In the genomic region with DNA sequence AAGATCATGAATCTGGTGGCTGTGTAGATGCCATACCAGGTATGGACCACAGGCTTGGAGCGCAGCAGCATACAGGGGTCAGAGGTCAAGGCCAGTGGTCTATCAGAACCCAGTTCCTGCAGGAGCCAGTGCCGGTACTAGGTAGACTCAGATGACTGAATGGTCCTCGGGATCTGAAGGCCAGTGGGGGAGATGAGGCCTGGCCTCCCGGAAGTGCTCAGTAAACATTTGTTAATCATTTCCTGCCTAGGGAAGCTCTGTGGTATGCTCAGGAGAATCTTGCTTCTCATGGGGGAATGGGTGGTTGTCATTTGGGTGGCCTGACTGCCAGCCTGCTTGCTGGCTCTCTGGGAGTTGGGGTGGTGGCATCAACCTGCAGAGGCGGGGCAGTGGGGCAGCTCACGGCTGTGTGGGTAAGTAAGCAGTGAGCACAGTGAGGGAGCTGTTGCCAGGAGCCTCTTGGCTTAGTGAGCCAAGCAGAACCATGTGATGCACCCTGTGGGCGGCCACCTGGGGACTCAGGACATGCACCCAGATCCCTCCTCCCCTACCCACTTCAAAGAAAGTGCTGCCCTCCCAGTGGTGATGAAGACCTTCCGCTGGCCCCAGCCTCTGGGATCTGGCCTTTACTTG, we compare ENCODE assay signal across 8 cellular contexts. TPM values are rescaled to one million over a fixed set of nuclear protein-coding genes. Genes with fewer than 3 reads are reported as not detected.
DNase-seq lines count a peak whose midpoint lies in the region; ATAC-seq and TF ChIP-seq lines count a peak whose summit lies in the region.

No MANE protein-coding gene starts in this region.

- TF ChIP-seq POLR2A in GM18505 (IDR thresholded peaks at IDR 0.05; ENCODE audit: borderline replicate concordance, extremely low read depth, insufficient read depth, insufficient read length) = no peak

- TF ChIP-seq CTCF in OCI-LY7 (conservative IDR thresholded peaks at IDR 0.05; ENCODE audit: low read length) = no peak

- BruUV-seq in OCI-LY7 (replicated peaks; lab: Mats Ljungman, UMichigan) = no TSS peak

- ATAC-seq in GM18505 (IDR thresholded peaks at IDR 0.05; ENCODE audit: unreplicated experiment) (peak; percentile 74), HG02852 (IDR thresholded peaks at IDR 0.05; ENCODE audit: unreplicated experiment) (peak; percentile 42)
- peak; percentile 62 to 70 for ATAC-seq in natural killer cell treated with Interleukin-12 subunit alpha and Interleukin-12 subunit beta and Interleukin-15 and Interleukin-18, amount 100 ng/mL, for 72 hours

- intact Hi-C loops in OCI-LY7 (cut with micrococcal nuclease; ENCODE audit: unreplicated experiment) = loop anchor here (10.0 kb wide), 1 partner anchor 249 kb away; the partner anchor contains the start of gene FNBP4

- POLR2A ChIA-PET in OCI-LY7 (lab: Charles Lee) = interaction anchor here (0.6 to 3.3 kb wide), 8 partner anchors 9 to 106 kb away, joined by 3 to 28 read pairs (median 8); no protein-coding TSS in a partner anchor

- H3K27me3 Mint-ChIP-seq in activated naive CD4-positive, alpha-beta T cell treated with anti-CD3 and anti-CD28 coated beads, Interleukin-2, amount 10 ng/mL, durations not matched to agents 7 days and 5 days = no peaks in the 10 kb centered on the region
- no peaks in the 10 kb centered on the region for H3K27me3 Mint-ChIP-seq in natural killer cell treated with Interleukin-12 subunit alpha and Interleukin-12 subunit beta and Interleukin-15 and Interleukin-18, amount 100 ng/mL, for 72 hours

- H3K4me1 Mint-ChIP-seq in activated naive CD4-positive, alpha-beta T cell treated with anti-CD3 and anti-CD28 coated beads, Interleukin-2, amount 10 ng/mL, durations not matched to agents 7 days and 5 days = peaks cover 85% of the 10 kb centered on the region
- peaks cover 69 to 78% of the 10 kb centered on the region in 2 donors for H3K4me1 Mint-ChIP-seq in natural killer cell treated with Interleukin-12 subunit alpha and Interleukin-12 subunit beta and Interleukin-15 and Interleukin-18, amount 100 ng/mL, for 72 hours (ENCODE audit: low read depth in 2 of 2)

- H4K20me1 ChIP-seq in OCI-LY7 (ENCODE audit: insufficient read depth, low read length) = no peaks in the 10 kb centered on the region

- H3K9me3 Mint-ChIP-seq in activated naive CD4-positive, alpha-beta T cell treated with anti-CD3 and anti-CD28 coated beads, Interleukin-2, amount 10 ng/mL, durations not matched to agents 7 days and 5 days = no peaks in the 10 kb centered on the region
- no peaks in the 10 kb centered on the region for H3K9me3 Mint-ChIP-seq in natural killer cell treated with Interleukin-12 subunit alpha and Interleukin-12 subunit beta and Interleukin-15 and Interleukin-18, amount 100 ng/mL, for 72 hours

- peak overlapping the region; percentile 89 for H3K27ac Mint-ChIP-seq in activated naive CD4-positive, alpha-beta T cell treated with anti-CD3 and anti-CD28 coated beads, Interleukin-2, amount 10 ng/mL, durations not matched to agents 7 days and 5 days
- peak overlapping the region; percentile 100 for H3K27ac Mint-ChIP-seq in natural killer cell treated with Interleukin-12 subunit alpha and Interleukin-12 subunit beta and Interleukin-15 and Interleukin-18, amount 100 ng/mL, for 72 hours

- CTCF ChIA-PET in OCI-LY7 (lab: Charles Lee; ENCODE audit: unreplicated experiment) = interaction anchor here (0.6 to 3.3 kb wide), 5 partner anchors 8 to 43 kb away, joined by 3 to 9 read pairs (median 3); no protein-coding TSS in a partner anchor
- CTCF ChIA-PET in activated naive CD4-positive, alpha-beta T cell treated with anti-CD3 and anti-CD28 coated beads, Interleukin-2, amount 10 ng/mL, durations not matched to agents 7 days and 5 days (lab: Charles Lee) = interaction anchor here (0.9 to 1.4 kb wide), 6 partner anchors 9 to 96 kb away, joined by 3 read pairs; no protein-coding TSS in a partner anchor

- H3K27ac ChIP-seq in OCI-LY7 (ENCODE audit: low read depth, low read length, poor library complexity, severe bottlenecking) = peak overlapping the region; percentile 55

- no peaks in the 10 kb centered on the region for H3K9me3 ChIP-seq in OCI-LY7 (ENCODE audit: low read length)

- peak overlapping the region; percentile 51; the same call in 1 of the 2 replicates for H2AFZ ChIP-seq in OCI-LY7 (ENCODE audit: low read length)

- H3K9me2 ChIP-seq in OCI-LY7 (ENCODE audit: insufficient read depth, low read length) = no peaks in the 10 kb centered on the region

- DNase-seq in OCI-LY7 (ENCODE audit: low spot score) (peak; percentile 81), NCI-H2227 (lab: John Stamatoyannopoulos, UW; ENCODE audit: unreplicated experiment) (no peak), cortex of kidney (lab: John Stamatoyannopoulos, UW) (no peak), putamen (ENCODE audit: low spot score) (no peak)
- DNase-seq in activated naive CD4-positive, alpha-beta T cell treated with anti-CD3 and anti-CD28 coated beads, Interleukin-2, amount 10 ng/mL, durations not matched to agents 7 days and 5 days = peak; percentile 66
- DNase-seq in natural killer cell treated with Interleukin-12 subunit alpha and Interleukin-12 subunit beta and Interleukin-15 and Interleukin-18, amount 100 ng/mL, for 72 hours (ENCODE audit: low spot score) = peak; percentile 82

- 0 out of 2 replicates have a peak, but pooled peaks cover 10% of the 10 kb centered on the region for H3K79me2 ChIP-seq in OCI-LY7 (ENCODE audit: insufficient read depth, low read depth, low read length)

- peaks cover 30% of the 10 kb centered on the region for H3K36me3 Mint-ChIP-seq in activated naive CD4-positive, alpha-beta T cell treated with anti-CD3 and anti-CD28 coated beads, Interleukin-2, amount 10 ng/mL, durations not matched to agents 7 days and 5 days
- H3K36me3 Mint-ChIP-seq in natural killer cell treated with Interleukin-12 subunit alpha and Interleukin-12 subunit beta and Interleukin-15 and Interleukin-18, amount 100 ng/mL, for 72 hours = no peaks in the 10 kb centered on the region

- H3K4me3 ChIP-seq in OCI-LY7 (ENCODE audit: low read depth, low read length, poor library complexity, severe bottlenecking) = peak overlapping the region; percentile 8

- peak overlapping the region; percentile 66 for H3K4me2 ChIP-seq in OCI-LY7 (ENCODE audit: low read length)

- peaks cover 77% of the 10 kb centered on the region for H3K4me1 ChIP-seq in OCI-LY7 (ENCODE audit: insufficient read depth, low read length, poor library complexity, severe bottlenecking)

- H3K4me3 Mint-ChIP-seq in activated naive CD4-positive, alpha-beta T cell treated with anti-CD3 and anti-CD28 coated beads, Interleukin-2, amount 10 ng/mL, durations not matched to agents 7 days and 5 days = peak overlapping the region; percentile 52
- peak overlapping the region; percentile 88 for H3K4me3 Mint-ChIP-seq in natural killer cell treated with Interleukin-12 subunit alpha and Interleukin-12 subunit beta and Interleukin-15 and Interleukin-18, amount 100 ng/mL, for 72 hours

- H3K36me3 ChIP-seq in OCI-LY7 (ENCODE audit: insufficient read depth, low read length) = no peaks in the 10 kb centered on the region

RNA-seq across cellular contexts. Expression of gene PTPRJ, which starts 33.0 kb away (rescaled TPM):
- total RNA-seq in OCI-LY7 (2014; rRNA removed; shearing (Covaris generic)) = 4.5 and 5.4 TPM in 2 replicates
- total RNA-seq in OCI-LY7 (2022) = 24.9 and 28.3 TPM in 2 replicates
- 10 to 100 TPM; 60.7 to 83.3 TPM for total RNA-seq in natural killer cell treated with Interleukin-12 subunit alpha and Interleukin-12 subunit beta and Interleukin-15 and Interleukin-18, amount 100 ng/mL, for 72 hours

Comparison
In these comparisons a context has a peak if more than half of its experiments do, and no peak if none do; other contexts are left out.
1. DNase-seq: peak in OCI-LY7 (single experiment), activated naive CD4-positive, alpha-beta T cell treated with anti-CD3 and anti-CD28 coated beads, Interleukin-2, amount 10 ng/mL, durations not matched to agents 7 days and 5 days (single experiment) and natural killer cell treated with Interleukin-12 subunit alpha and Interleukin-12 subunit beta and Interleukin-15 and Interleukin-18, amount 100 ng/mL, for 72 hours (single experiment); none in NCI-H2227 (single experiment), cortex of kidney (single experiment) and putamen (single experiment).
2. Peak in every context shown above with its lines, with median percentiles within 50 percentile points of each other: ATAC-seq.